Comparison of ENCODE assay signal across 1 cellular context in the genomic region with DNA sequence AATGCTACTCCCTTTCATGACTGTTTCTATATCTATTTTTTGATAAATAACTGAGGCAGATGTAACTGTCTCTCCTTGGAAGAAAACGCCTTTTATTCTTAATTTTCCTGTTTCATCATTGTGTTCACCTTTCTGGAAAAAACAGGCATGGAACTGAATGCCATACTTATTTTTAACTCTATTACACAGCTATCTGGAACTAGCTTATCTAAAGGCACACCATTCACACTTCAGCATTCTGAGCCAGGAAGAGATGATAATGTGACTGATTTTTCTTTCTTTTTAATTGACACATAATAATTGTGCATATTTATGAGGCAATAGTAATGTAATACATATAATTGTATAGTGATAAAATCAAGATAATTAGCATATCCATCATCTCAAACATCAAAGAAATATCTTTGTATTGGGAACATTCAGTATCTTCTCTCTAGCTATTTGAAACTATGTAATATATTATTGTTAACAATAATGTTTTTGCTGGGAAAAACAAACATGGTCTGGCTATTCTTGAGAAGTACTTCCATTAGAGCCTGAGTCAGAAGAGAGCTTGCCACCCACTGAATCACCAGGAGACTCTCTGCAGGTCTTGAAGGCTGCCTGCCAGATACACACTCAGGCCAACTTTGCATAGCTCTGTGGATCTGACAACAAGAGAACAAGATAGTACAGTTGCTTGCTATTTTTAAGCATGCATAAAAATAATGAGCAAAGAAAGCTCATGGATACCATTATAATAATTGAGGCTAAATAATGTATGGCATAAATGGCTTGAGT.
TF ChIP-seq lines count a peak whose summit lies in the region.

No MANE protein-coding gene starts in this region.

TF ChIP-seq in GM23338, 12 proteins besides CTCF, POLR2A, EP300 and RAD21 (continued from another document):
- TF ChIP-seq, protein P1, sequence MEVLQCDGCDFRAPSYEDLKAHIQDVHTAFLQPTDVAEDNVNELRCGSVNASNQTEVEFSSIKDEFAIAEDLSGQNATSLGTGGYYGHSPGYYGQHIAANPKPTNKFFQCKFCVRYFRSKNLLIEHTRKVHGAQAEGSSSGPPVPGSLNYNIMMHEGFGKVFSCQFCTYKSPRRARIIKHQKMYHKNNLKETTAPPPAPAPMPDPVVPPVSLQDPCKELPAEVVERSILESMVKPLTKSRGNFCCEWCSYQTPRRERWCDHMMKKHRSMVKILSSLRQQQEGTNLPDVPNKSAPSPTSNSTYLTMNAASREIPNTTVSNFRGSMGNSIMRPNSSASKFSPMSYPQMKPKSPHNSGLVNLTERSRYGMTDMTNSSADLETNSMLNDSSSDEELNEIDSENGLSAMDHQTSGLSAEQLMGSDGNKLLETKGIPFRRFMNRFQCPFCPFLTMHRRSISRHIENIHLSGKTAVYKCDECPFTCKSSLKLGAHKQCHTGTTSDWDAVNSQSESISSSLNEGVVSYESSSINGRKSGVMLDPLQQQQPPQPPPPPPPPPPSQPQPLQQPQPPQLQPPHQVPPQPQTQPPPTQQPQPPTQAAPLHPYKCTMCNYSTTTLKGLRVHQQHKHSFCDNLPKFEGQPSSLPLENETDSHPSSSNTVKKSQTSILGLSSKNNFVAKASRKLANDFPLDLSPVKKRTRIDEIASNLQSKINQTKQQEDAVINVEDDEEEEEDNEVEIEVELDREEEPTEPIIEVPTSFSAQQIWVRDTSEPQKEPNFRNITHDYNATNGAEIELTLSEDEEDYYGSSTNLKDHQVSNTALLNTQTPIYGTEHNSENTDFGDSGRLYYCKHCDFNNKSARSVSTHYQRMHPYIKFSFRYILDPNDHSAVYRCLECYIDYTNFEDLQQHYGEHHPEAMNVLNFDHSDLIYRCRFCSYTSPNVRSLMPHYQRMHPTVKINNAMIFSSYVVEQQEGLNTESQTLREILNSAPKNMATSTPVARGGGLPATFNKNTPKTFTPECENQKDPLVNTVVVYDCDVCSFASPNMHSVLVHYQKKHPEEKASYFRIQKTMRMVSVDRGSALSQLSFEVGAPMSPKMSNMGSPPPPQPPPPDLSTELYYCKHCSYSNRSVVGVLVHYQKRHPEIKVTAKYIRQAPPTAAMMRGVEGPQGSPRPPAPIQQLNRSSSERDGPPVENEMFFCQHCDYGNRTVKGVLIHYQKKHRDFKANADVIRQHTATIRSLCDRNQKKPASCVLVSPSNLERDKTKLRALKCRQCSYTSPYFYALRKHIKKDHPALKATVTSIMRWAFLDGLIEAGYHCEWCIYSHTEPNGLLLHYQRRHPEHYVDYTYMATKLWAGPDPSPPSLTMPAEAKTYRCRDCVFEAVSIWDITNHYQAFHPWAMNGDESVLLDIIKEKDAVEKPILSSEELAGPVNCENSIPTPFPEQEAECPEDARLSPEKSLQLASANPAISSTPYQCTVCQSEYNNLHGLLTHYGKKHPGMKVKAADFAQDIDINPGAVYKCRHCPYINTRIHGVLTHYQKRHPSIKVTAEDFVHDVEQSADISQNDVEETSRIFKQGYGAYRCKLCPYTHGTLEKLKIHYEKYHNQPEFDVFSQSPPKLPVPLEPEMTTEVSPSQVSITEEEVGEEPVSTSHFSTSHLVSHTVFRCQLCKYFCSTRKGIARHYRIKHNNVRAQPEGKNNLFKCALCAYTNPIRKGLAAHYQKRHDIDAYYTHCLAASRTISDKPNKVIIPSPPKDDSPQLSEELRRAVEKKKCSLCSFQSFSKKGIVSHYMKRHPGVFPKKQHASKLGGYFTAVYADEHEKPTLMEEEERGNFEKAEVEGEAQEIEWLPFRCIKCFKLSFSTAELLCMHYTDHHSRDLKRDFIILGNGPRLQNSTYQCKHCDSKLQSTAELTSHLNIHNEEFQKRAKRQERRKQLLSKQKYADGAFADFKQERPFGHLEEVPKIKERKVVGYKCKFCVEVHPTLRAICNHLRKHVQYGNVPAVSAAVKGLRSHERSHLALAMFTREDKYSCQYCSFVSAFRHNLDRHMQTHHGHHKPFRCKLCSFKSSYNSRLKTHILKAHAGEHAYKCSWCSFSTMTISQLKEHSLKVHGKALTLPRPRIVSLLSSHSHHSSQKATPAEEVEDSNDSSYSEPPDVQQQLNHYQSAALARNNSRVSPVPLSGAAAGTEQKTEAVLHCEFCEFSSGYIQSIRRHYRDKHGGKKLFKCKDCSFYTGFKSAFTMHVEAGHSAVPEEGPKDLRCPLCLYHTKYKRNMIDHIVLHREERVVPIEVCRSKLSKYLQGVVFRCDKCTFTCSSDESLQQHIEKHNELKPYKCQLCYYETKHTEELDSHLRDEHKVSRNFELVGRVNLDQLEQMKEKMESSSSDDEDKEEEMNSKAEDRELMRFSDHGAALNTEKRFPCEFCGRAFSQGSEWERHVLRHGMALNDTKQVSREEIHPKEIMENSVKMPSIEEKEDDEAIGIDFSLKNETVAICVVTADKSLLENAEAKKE (CRISPR knock-in tag; IDR thresholded peaks at IDR 0.05): no peak
- TF ChIP-seq ZNF114 (CRISPR knock-in tag; IDR thresholded peaks at IDR 0.05) (no peak), POLR2AphosphoS5 (IDR thresholded peaks at IDR 0.05; ENCODE audit: low read depth) (no peak), NANOG (IDR thresholded peaks at IDR 0.05; ENCODE audit: borderline replicate concordance) (no peak)
- TF ChIP-seq, protein P2, sequence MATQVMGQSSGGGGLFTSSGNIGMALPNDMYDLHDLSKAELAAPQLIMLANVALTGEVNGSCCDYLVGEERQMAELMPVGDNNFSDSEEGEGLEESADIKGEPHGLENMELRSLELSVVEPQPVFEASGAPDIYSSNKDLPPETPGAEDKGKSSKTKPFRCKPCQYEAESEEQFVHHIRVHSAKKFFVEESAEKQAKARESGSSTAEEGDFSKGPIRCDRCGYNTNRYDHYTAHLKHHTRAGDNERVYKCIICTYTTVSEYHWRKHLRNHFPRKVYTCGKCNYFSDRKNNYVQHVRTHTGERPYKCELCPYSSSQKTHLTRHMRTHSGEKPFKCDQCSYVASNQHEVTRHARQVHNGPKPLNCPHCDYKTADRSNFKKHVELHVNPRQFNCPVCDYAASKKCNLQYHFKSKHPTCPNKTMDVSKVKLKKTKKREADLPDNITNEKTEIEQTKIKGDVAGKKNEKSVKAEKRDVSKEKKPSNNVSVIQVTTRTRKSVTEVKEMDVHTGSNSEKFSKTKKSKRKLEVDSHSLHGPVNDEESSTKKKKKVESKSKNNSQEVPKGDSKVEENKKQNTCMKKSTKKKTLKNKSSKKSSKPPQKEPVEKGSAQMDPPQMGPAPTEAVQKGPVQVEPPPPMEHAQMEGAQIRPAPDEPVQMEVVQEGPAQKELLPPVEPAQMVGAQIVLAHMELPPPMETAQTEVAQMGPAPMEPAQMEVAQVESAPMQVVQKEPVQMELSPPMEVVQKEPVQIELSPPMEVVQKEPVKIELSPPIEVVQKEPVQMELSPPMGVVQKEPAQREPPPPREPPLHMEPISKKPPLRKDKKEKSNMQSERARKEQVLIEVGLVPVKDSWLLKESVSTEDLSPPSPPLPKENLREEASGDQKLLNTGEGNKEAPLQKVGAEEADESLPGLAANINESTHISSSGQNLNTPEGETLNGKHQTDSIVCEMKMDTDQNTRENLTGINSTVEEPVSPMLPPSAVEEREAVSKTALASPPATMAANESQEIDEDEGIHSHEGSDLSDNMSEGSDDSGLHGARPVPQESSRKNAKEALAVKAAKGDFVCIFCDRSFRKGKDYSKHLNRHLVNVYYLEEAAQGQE (IDR thresholded peaks at IDR 0.05; ENCODE audit: unreplicated experiment): no peak
